ENCODE assay signal across 15 cellular contexts in the genomic region with DNA sequence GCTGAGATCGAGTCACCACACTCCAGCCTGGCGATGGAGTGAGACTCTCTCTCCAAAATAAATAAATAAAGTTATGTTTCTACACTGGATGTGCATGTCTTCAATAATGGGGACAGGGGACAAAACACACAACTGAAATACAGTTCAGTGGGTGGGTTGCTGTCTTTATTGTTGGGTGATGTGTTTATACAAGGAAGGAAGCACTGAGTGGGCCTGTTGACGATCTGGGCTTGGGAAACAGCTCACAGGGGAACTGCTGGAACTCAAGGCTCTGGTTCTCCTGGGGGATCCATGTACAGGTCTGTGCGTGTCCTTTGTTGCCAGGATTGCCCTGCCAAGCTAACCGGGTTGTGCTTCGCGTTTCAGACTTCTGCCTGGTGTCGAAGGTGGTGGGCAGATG. TPM values are rescaled to one million over a fixed set of nuclear protein-coding genes. Genes with fewer than 3 reads are reported as not detected.
"Had no signal": no experiment of that assay in that cellular context is flagged by ENCODE, and none has a peak within 500 bp of the region (broad histone marks: within the 10 kb centered on the region; RNA-seq: fewer than 3 reads in every experiment).

No MANE protein-coding gene starts in this region.

- H2AFZ ChIP-seq: parathyroid adenoma had no signal

- H3K9ac ChIP-seq: parathyroid adenoma had no signal

- H3K36me3 ChIP-seq: gastroesophageal sphincter had no signal

- ATAC-seq: gastroesophageal sphincter; naive thymus-derived CD8-positive, alpha-beta T cell; stimulated activated effector memory CD8-positive, alpha-beta T cell treated with anti-CD3 and anti-CD28 coated beads, Interleukin-12 subunit alpha, Interleukin-12 subunit beta, amount 100 ng/mL, for 72 hours had no signal

- H3K4me3 ChIP-seq: gastroesophageal sphincter, transverse colon had no signal

- H3K27me3 Mint-ChIP-seq: activated CD4-positive, alpha-beta T cell treated with anti-CD3 and anti-CD28 coated beads, Interleukin-2, amount 10 ng/mL, durations not matched to agents 7 days and 5 days; naive thymus-derived CD8-positive, alpha-beta T cell had no signal

- H3K27ac ChIP-seq: gastroesophageal sphincter, neutrophil, parathyroid adenoma, transverse colon had no signal

- FAIRE-seq: bronchial epithelial cell had no signal

- H3K27ac Mint-ChIP-seq: stimulated activated effector memory CD8-positive, alpha-beta T cell treated with anti-CD3 and anti-CD28 coated beads, Interleukin-12 subunit alpha, Interleukin-12 subunit beta, amount 100 ng/mL, for 72 hours had no signal

- H3K9me3 ChIP-seq: gastroesophageal sphincter, neutrophil, transverse colon had no signal

- H3K27me3 ChIP-seq: gastroesophageal sphincter, neutrophil, transverse colon had no signal

- H3K36me3 Mint-ChIP-seq: stimulated activated effector memory CD8-positive, alpha-beta T cell treated with anti-CD3 and anti-CD28 coated beads, Interleukin-12 subunit alpha, Interleukin-12 subunit beta, amount 100 ng/mL, for 72 hours had no signal

- DNase-seq: activated CD4-positive, alpha-beta T cell treated with anti-CD3 and anti-CD28 coated beads, Interleukin-2, amount 10 ng/mL, durations not matched to agents 7 days and 5 days; activated CD4-positive, CD25-positive, alpha-beta regulatory T cell; activated CD8-positive, alpha-beta memory T cell treated with anti-CD3 and anti-CD28 coated beads for 24 hours; activated naive CD4-positive, alpha-beta T cell; anterior cingulate cortex; erythroblast; retina; T-helper 2 cell; transverse colon had no signal

- H3K4me3 Mint-ChIP-seq: activated CD4-positive, alpha-beta T cell treated with anti-CD3 and anti-CD28 coated beads, Interleukin-2, amount 10 ng/mL, durations not matched to agents 7 days and 5 days; naive thymus-derived CD8-positive, alpha-beta T cell; stimulated activated effector memory CD8-positive, alpha-beta T cell treated with anti-CD3 and anti-CD28 coated beads, Interleukin-12 subunit alpha, Interleukin-12 subunit beta, amount 100 ng/mL, for 72 hours had no signal

RNA-seq across cellular contexts. Expression of gene C19orf33, which starts 20.8 kb away (rescaled TPM):
- total RNA-seq: activated CD4-positive, alpha-beta T cell treated with anti-CD3 and anti-CD28 coated beads, Interleukin-2, amount 10 ng/mL, durations not matched to agents 7 days and 5 days had no signal

RNA-seq across cellular contexts. Expression of gene PPP1R14A, which starts 27.1 kb away (rescaled TPM):
- total RNA-seq: activated CD4-positive, alpha-beta T cell treated with anti-CD3 and anti-CD28 coated beads, Interleukin-2, amount 10 ng/mL, durations not matched to agents 7 days and 5 days had no signal
- polyA plus RNA-seq: naive thymus-derived CD8-positive, alpha-beta T cell had no signal
